Comparison of ENCODE assay signal across 1 cellular context in genomic region chr18:80023173-80023572, GRCh38.
A peak's percentile ranks its signal among the peaks of the same experiment; 100 is the strongest.
TF ChIP-seq lines count a peak whose summit lies in the region.

No MANE protein-coding gene starts in this region.

TF ChIP-seq in K562, 482 proteins besides CTCF, POLR2A, EP300 and RAD21:
- TF ChIP-seq CTCFL (IDR thresholded peaks at IDR 0.05; ENCODE audit: borderline replicate concordance, insufficient read depth, low read depth, low read length, poor library complexity, severe bottlenecking): peak; percentile 3
- TF ChIP-seq ZBTB11 (CRISPR knock-in tag; IDR thresholded peaks at IDR 0.05): no peak
